Comparison of ENCODE assay signal across 12 cellular contexts in genomic region chr3:46095307-46095706, GRCh38.
DNase-seq lines count a peak whose midpoint lies in the region; ATAC-seq lines count a peak whose summit lies in the region.
"Had no signal": no experiment of that assay in that cellular context is flagged by ENCODE, and none has a peak within 500 bp of the region (broad histone marks: within the 10 kb centered on the region; RNA-seq: fewer than 3 reads in every experiment).

No MANE protein-coding gene starts in this region.

- H3K27ac ChIP-seq in effector memory CD4-positive, alpha-beta T cell (ENCODE audit: insufficient read depth, low read length, poor library complexity, severe bottlenecking) = no peak overlapping the region
- H3K27ac ChIP-seq: colonic mucosa had no signal

- H3K4me1 ChIP-seq in effector memory CD4-positive, alpha-beta T cell (ENCODE audit: control insufficient read depth, insufficient read depth, low read length, poor library complexity, severe bottlenecking) = peaks cover 26% of the 10 kb centered on the region
- H3K4me1 ChIP-seq: colonic mucosa had no signal

- H3K36me3 ChIP-seq in effector memory CD4-positive, alpha-beta T cell (ENCODE audit: control insufficient read depth, insufficient read depth, low read length) = no peaks in the 10 kb centered on the region
- H3K36me3 ChIP-seq: colonic mucosa, Peyer's patch had no signal

- H3K9me3 ChIP-seq in effector memory CD4-positive, alpha-beta T cell (ENCODE audit: control insufficient read depth, low read length) = no peaks in the 10 kb centered on the region
- H3K9me3 ChIP-seq: colonic mucosa, Peyer's patch had no signal

- ATAC-seq in GM18508 (IDR thresholded peaks at IDR 0.05; ENCODE audit: insufficient read depth, unreplicated experiment) (peak; percentile 40), GM21619 (IDR thresholded peaks at IDR 0.05; ENCODE audit: unreplicated experiment) (peak; percentile 52), HG03460 (IDR thresholded peaks at IDR 0.05; ENCODE audit: unreplicated experiment) (peak; percentile 55), esophagus mucosa (peak; percentile 62)
- ATAC-seq: stimulated activated naive CD8-positive, alpha-beta T cell treated with anti-CD3 and anti-CD28 coated beads, Interleukin-15, Interleukin-2, amounts not matched to agents 100 U/mL and 50 U/mL, for 24 hours had no signal

- no peak for DNase-seq in effector memory CD4-positive, alpha-beta T cell
- DNase-seq in NCI-H2227 (lab: John Stamatoyannopoulos, UW; ENCODE audit: unreplicated experiment) = no peak
- no peak for DNase-seq in T-helper 9 cell
- DNase-seq in SW 1271 (lab: John Stamatoyannopoulos, UW) = no peak
- DNase-seq: colonic mucosa; DND-41; stimulated activated naive CD8-positive, alpha-beta T cell treated with anti-CD3 and anti-CD28 coated beads, Interleukin-15, Interleukin-2, amounts not matched to agents 100 U/mL and 50 U/mL, for 24 hours had no signal

- H3K27me3 ChIP-seq in effector memory CD4-positive, alpha-beta T cell (replicated peaks; ENCODE audit: control insufficient read depth, insufficient read depth, low read length, poor library complexity, severe bottlenecking) = no peaks in the 10 kb centered on the region
- H3K27me3 ChIP-seq: colonic mucosa, Peyer's patch had no signal

- no peak overlapping the region for H3K4me3 ChIP-seq in effector memory CD4-positive, alpha-beta T cell (ENCODE audit: insufficient read depth, low read depth, low read length, poor library complexity, severe bottlenecking)
- H3K4me3 ChIP-seq: colonic mucosa, Peyer's patch had no signal
